10 cellular contexts compared by ENCODE assay signal in genomic region chr3:45145223-45145622, GRCh38. TPM values are rescaled to one million over a fixed set of nuclear protein-coding genes. Genes with fewer than 3 reads are reported as not detected.
DNase-seq lines count a peak whose midpoint lies in the region; ATAC-seq, FAIRE-seq and TF ChIP-seq lines count a peak whose summit lies in the region.
"Had no signal": no experiment of that assay in that cellular context is flagged by ENCODE, and none has a peak within 500 bp of the region (broad histone marks: within the 10 kb centered on the region; RNA-seq: fewer than 3 reads in every experiment).

No MANE protein-coding gene starts in this region.

- H3K79me2 ChIP-seq in HCT116 (ENCODE audit: insufficient read depth, low read length) = peaks cover 67% of the 10 kb centered on the region

- H3K4me2 ChIP-seq in HCT116 (ENCODE audit: low read length) = peak overlapping the region; percentile 88

- ATAC-seq in HCT116 = no peak
- ATAC-seq in gastrocnemius medialis = no peak

- peak overlapping the region; percentile 92 for H3K27ac ChIP-seq in HCT116 (ENCODE audit: low read depth, low read length)
- peak overlapping the region; percentile 88 for H3K27ac ChIP-seq in VCaP
- H3K27ac ChIP-seq in gastrocnemius medialis = no peak overlapping the region

- POLR2A ChIA-PET in HCT116 (lab: Charles Lee) = interaction anchor here (0.8 to 3.1 kb wide), 8 partner anchors 10 to 65 kb away, joined by 3 to 21 read pairs (median 6); no protein-coding TSS in a partner anchor

- BruUV-seq in HCT116 (replicated peaks; lab: Mats Ljungman, UMichigan) = TSS peak; percentile 48

- H4K20me1 ChIP-seq in HCT116 (ENCODE audit: insufficient read depth) = peaks cover 5% of the 10 kb centered on the region; the same call in 1 of the 2 replicates

- H3K27me3 ChIP-seq in HCT116 (ENCODE audit: insufficient read depth, low read length) (no peaks in the 10 kb centered on the region), gastrocnemius medialis (peaks cover 25 to 34% (median 25%) of the 10 kb centered on the region in 3 donors), HAP-1 (ENCODE audit: low read depth) (peaks cover 42% of the 10 kb centered on the region)

- no peak for TF ChIP-seq CTCF in HCT116 (IDR thresholded peaks at IDR 0.05 in 2 of 3, conservative IDR thresholded peaks at IDR 0.05 in 1 of 3; ENCODE audit: borderline replicate concordance in 1 of 3, insufficient read depth in 1 of 3, low read depth in 2 of 3, low read length in 2 of 3)
- TF ChIP-seq CTCF in VCaP (conservative IDR thresholded peaks at IDR 0.05) = no peak
- no peak for TF ChIP-seq CTCF in fibroblast of villous mesenchyme (IDR thresholded peaks at IDR 0.05; ENCODE audit: insufficient read depth, low read depth, low read length)
- TF ChIP-seq CTCF in gastrocnemius medialis (IDR thresholded peaks at IDR 0.05 in 4 of 5, conservative IDR thresholded peaks at IDR 0.05 in 1 of 5) = no peak

- intact Hi-C loops in HCT116 (cut with micrococcal nuclease) (no loop called here), gastrocnemius medialis (cut with DNase I; ENCODE audit: low total_unique reads) (no loop called here)

- CTCF ChIA-PET in HCT116 (lab: Charles Lee) = interaction anchor here (1.3 kb wide), 1 partner anchor 65 kb away, joined by 3 read pairs; no protein-coding TSS in a partner anchor

- TF ChIP-seq POLR2A in HCT116 (IDR thresholded peaks at IDR 0.05; ENCODE audit: borderline replicate concordance, extremely low read depth, insufficient read depth, insufficient read length) (no peak), gastrocnemius medialis (IDR thresholded peaks at IDR 0.05) (no peak)

- H3K9me3 ChIP-seq in HCT116 (ENCODE audit: control insufficient read depth in 1 of 2, insufficient read depth in 1 of 2, low read depth in 1 of 2, low read length in 2 of 2) (no peaks in the 10 kb centered on the region), gastrocnemius medialis (no peaks in the 10 kb centered on the region), HAP-1 (no peaks in the 10 kb centered on the region)

- in situ Hi-C loops in gastrocnemius medialis (cut with MboI; ENCODE audit: low sequenced_read_pairs in 4 of 4) (no loop called here), HAP-1 (cut with MboI; ENCODE audit: low sequenced_read_pairs) (no loop called here)

- DNase-seq in HCT116 (ENCODE audit: low read depth, low spot score) (no peak), fibroblast of villous mesenchyme (ENCODE audit: low read depth) (no peak), gastrocnemius medialis (no peak), HAP-1 (ENCODE audit: low spot score in 2 of 2) (no peak), frontal cortex (ENCODE audit: low spot score in 2 of 2) (no peak), 8988T (no peak)
- DNase-seq in effector CD4-positive, alpha-beta T cell = no peak
- DNase-seq: effector CD8-positive, alpha-beta T cell; NCI-H446 had no signal

- peak overlapping the region; percentile 99 for H3K9ac ChIP-seq in HCT116 (ENCODE audit: low read length)

- RAD21 ChIA-PET in HCT116 (lab: Charles Lee; ENCODE audit: low non-redundant PET in 1 of 2, low total read pairs in 2 of 2, uncharacterized antibody in 2 of 2, unreplicated experiment in 2 of 2) = no interaction called here

- H3K4me3 ChIP-seq in HCT116 (replicated peaks in 1 of 2; ENCODE audit: low read depth in 1 of 2, low read length in 2 of 2) = peak overlapping the region; percentile 86 to 97
- H3K4me3 ChIP-seq in fibroblast of villous mesenchyme (ENCODE audit: low read depth, low read length) = peak overlapping the region; percentile 77
- peak overlapping the region; percentile 41 to 55 (median 54) for H3K4me3 ChIP-seq in gastrocnemius medialis
- H3K4me3 ChIP-seq in HAP-1 = no peak overlapping the region

- no peak overlapping the region for H2AFZ ChIP-seq in HCT116 (ENCODE audit: low read depth, low read length, poor library complexity, severe bottlenecking)

- TF ChIP-seq RAD21 in HCT116 (IDR thresholded peaks at IDR 0.05; ENCODE audit: low read depth) = no peak

- peaks cover 0 to 17% of the 10 kb centered on the region in 2 experiments; a peak in 1 of 4 replicates for H3K36me3 ChIP-seq in HCT116 (ENCODE audit: control insufficient read depth in 1 of 2, insufficient read depth in 2 of 2, low read length in 2 of 2)
- H3K36me3 ChIP-seq in gastrocnemius medialis = no peaks in the 10 kb centered on the region
- H3K36me3 ChIP-seq in HAP-1 (replicated peaks) = no peaks in the 10 kb centered on the region

- FAIRE-seq in frontal cortex (lab: Jason Lieb, UNC) = no peak

- H3K9me2 ChIP-seq in HCT116 (ENCODE audit: insufficient read depth) = no peaks in the 10 kb centered on the region

- peaks cover 37 to 58% of the 10 kb centered on the region in 2 experiments for H3K4me1 ChIP-seq in HCT116 (ENCODE audit: control insufficient read depth in 1 of 2, insufficient read depth in 2 of 2, low read length in 2 of 2)
- peaks cover 6 to 11% of the 10 kb centered on the region in 2 donors for H3K4me1 ChIP-seq in gastrocnemius medialis
- no peaks in the 10 kb centered on the region for H3K4me1 ChIP-seq in HAP-1

TF ChIP-seq in HCT116, 20 proteins besides CTCF, POLR2A, EP300 and RAD21:
- TF ChIP-seq ZBTB33 (IDR thresholded peaks at IDR 0.05; ENCODE audit: extremely low read depth, insufficient replicate concordance, low read length) (no peak), JUND (IDR thresholded peaks at IDR 0.05) (no peak), EZH2 (IDR thresholded peaks at IDR 0.05) (no peak), REST (IDR thresholded peaks at IDR 0.05; ENCODE audit: low read depth) (no peak), EGR1 (IDR thresholded peaks at IDR 0.05; ENCODE audit: low read depth) (no peak), TCF7L2 (IDR thresholded peaks at IDR 0.05; ENCODE audit: borderline replicate concordance, extremely low read depth, insufficient read depth, insufficient read length) (no peak), SP1 (IDR thresholded peaks at IDR 0.05; ENCODE audit: low read depth) (no peak), ZFX (IDR thresholded peaks at IDR 0.05) (no peak), YY1 (IDR thresholded peaks at IDR 0.05; ENCODE audit: extremely low read depth, insufficient replicate concordance, low read depth, low read length) (no peak), EZH2phosphoT487 (IDR thresholded peaks at IDR 0.05; ENCODE audit: borderline replicate concordance) (no peak), ELF1 (IDR thresholded peaks at IDR 0.05; ENCODE audit: borderline replicate concordance, low read depth) (no peak), POLR2AphosphoS5 (IDR thresholded peaks at IDR 0.05; ENCODE audit: low read depth, low read length) (no peak; the same call in 1 of the 2 replicates), ZNF274 (IDR thresholded peaks at IDR 0.05; ENCODE audit: low read depth, low read length) (no peak), SIN3A (IDR thresholded peaks at IDR 0.05; ENCODE audit: low read depth) (no peak), SRF (IDR thresholded peaks at IDR 0.05; ENCODE audit: low read depth) (no peak), ATF3 (IDR thresholded peaks at IDR 0.05) (no peak)
TF ChIP-seq in HCT116: peak in this region for 0.

RNA-seq across cellular contexts. Expression of gene CDCP1, which starts 1.0 kb away (rescaled TPM):
- total RNA-seq in HCT116 (2021; ENCODE audit: unreplicated experiment) = 196 TPM
- polyA plus RNA-seq in HCT116 (2012) = 167 and 184 TPM in 2 replicates
- 10.4 and 20.6 TPM in 2 replicates for total RNA-seq in fibroblast of villous mesenchyme
- total RNA-seq in gastrocnemius medialis = under 1 TPM; 0.12 to 0.82 (median 0.49) TPM
- 0.41 TPM for total RNA-seq in frontal cortex

Comparison
In these comparisons a context has a peak if more than half of its experiments do, and no peak if none do; other contexts are left out.
1. H3K27ac ChIP-seq: peak in HCT116 (single experiment) and VCaP (single experiment); none in gastrocnemius medialis (0 of 4).